1 cellular context compared by ENCODE assay signal in genomic region chr5:95913663-95914062, GRCh38.
A peak's percentile ranks its signal among the peaks of the same experiment; 100 is the strongest.
TF ChIP-seq lines count a peak whose summit lies in the region.

No MANE protein-coding gene starts in this region.

TF ChIP-seq in neural cell, 6 proteins besides CTCF, POLR2A, EP300 and RAD21 (continued from another document):
- TF ChIP-seq REST (IDR thresholded peaks at IDR 0.05; ENCODE audit: borderline replicate concordance) (no peak), POLR2AphosphoS5 (IDR thresholded peaks at IDR 0.05) (peak; percentile 9)
